In genomic region chr5:103260951-103261350, GRCh38 we compare ENCODE assay signal across 9 cellular contexts.
DNase-seq lines count a peak whose midpoint lies in the region; ATAC-seq and FAIRE-seq lines count a peak whose summit lies in the region.
"Had no signal": no experiment of that assay in that cellular context is flagged by ENCODE, and none has a peak within 500 bp of the region (broad histone marks: within the 10 kb centered on the region; RNA-seq: fewer than 3 reads in every experiment).

No MANE protein-coding gene starts in this region.

- FAIRE-seq in GM18507 (lab: Jason Lieb, UNC) (peak; percentile 89), islet of Langerhans (lab: Jason Lieb, UNC) (peak; percentile 33)

- DNase-seq in GM18507 (ENCODE audit: extremely low spot score, insufficient read length, low read depth) (peak; percentile 7), CD1c-positive myeloid dendritic cell (ENCODE audit: extremely low spot score) (no peak), AG08396 (ENCODE audit: low spot score) (no peak), NK-92 (lab: John Stamatoyannopoulos, UW; ENCODE audit: unreplicated experiment) (no peak), amygdala (lab: John Stamatoyannopoulos, UW) (no peak)
- DNase-seq: NCI-H2171 had no signal

- ATAC-seq in GM21447 (IDR thresholded peaks at IDR 0.05; ENCODE audit: unreplicated experiment) (peak; percentile 34), HG03520 (IDR thresholded peaks at IDR 0.05; ENCODE audit: unreplicated experiment) (peak; percentile 29)
